In genomic region chr7:140831724-140832123, GRCh38 we compare ENCODE assay signal across 31 cellular contexts.
"Had no signal": no experiment of that assay in that cellular context is flagged by ENCODE, and none has a peak within 500 bp of the region (broad histone marks: within the 10 kb centered on the region; RNA-seq: fewer than 3 reads in every experiment).

No MANE protein-coding gene starts in this region.

- H3K27ac Mint-ChIP-seq: activated CD4-positive, alpha-beta memory T cell treated with anti-CD3 and anti-CD28 coated beads for 36 hours; activated CD4-positive, alpha-beta T cell treated with anti-CD3 and anti-CD28 coated beads for 36 hours; activated CD4-positive, alpha-beta T cell treated with anti-CD3 and anti-CD28 coated beads, Interleukin-2, amount 10 ng/mL, durations not matched to agents 24 days and 14 days; activated CD8-positive, alpha-beta memory T cell treated with anti-CD3 and anti-CD28 coated beads, Interleukin-2, amount 10 ng/mL, durations not matched to agents 7 days and 5 days; activated CD8-positive, alpha-beta T cell treated with anti-CD3 and anti-CD28 coated beads, Interleukin-2, amount 10 ng/mL, durations not matched to agents 7 days and 5 days; activated naive CD4-positive, alpha-beta T cell treated with anti-CD3 and anti-CD28 coated beads for 36 hours; activated naive CD4-positive, alpha-beta T cell treated with anti-CD3 and anti-CD28 coated beads, Interleukin-2, amount 50 U/mL, for 24 hours; activated naive CD8-positive, alpha-beta T cell treated with anti-CD3 and anti-CD28 coated beads for 36 hours; activated naive CD8-positive, alpha-beta T cell treated with anti-CD3 and anti-CD28 coated beads, Interleukin-2, amount 50 U/mL, for 24 hours; activated T-helper 1 cell treated with anti-CD3 and anti-CD28 coated beads, Interleukin-12 subunit alpha, Interleukin-12 subunit beta, Interleukin-2, Interleukin-4 antibody, amounts not matched to agents 30 ng/mL and 10 ng/mL and 1 ng/mL, durations not matched to agents 14 hours and 24 hours and 36 hours; activated T-helper 2 cell treated with anti-CD3 and anti-CD28 coated beads, Interferon-gamma antibody, Interleukin-2, Interleukin-4, amounts not matched to agents 10 μg/mL and 5 μg/mL and 100 μg/mL, durations not matched to agents 14 hours and 24 hours and 36 hours; dendritic cell treated with granulocyte-macrophage colony-stimulating factor and Interleukin-4, amounts not matched to agents 40 ng/mL and 50 ng/mL, for 4 days had no signal

- H3K36me3 ChIP-seq: breast epithelium had no signal

- H3K27me3 Mint-ChIP-seq: activated CD4-positive, alpha-beta memory T cell treated with anti-CD3 and anti-CD28 coated beads for 36 hours; activated CD4-positive, alpha-beta T cell treated with anti-CD3 and anti-CD28 coated beads for 36 hours; activated CD4-positive, alpha-beta T cell treated with anti-CD3 and anti-CD28 coated beads, Interleukin-2, amount 10 ng/mL, durations not matched to agents 24 days and 14 days; activated CD8-positive, alpha-beta memory T cell treated with anti-CD3 and anti-CD28 coated beads, Interleukin-2, amount 10 ng/mL, durations not matched to agents 7 days and 5 days; activated naive CD4-positive, alpha-beta T cell treated with anti-CD3 and anti-CD28 coated beads, Interleukin-2, amount 50 U/mL, for 24 hours; activated naive CD8-positive, alpha-beta T cell treated with anti-CD3 and anti-CD28 coated beads for 36 hours; activated naive CD8-positive, alpha-beta T cell treated with anti-CD3 and anti-CD28 coated beads, Interleukin-2, amount 50 U/mL, for 24 hours; brain; central memory CD8-positive, alpha-beta T cell; dendritic cell treated with granulocyte-macrophage colony-stimulating factor and Interleukin-4, amounts not matched to agents 40 ng/mL and 50 ng/mL, for 4 days had no signal

- H3K27ac ChIP-seq: ascending aorta, breast epithelium, coronary artery, dorsolateral prefrontal cortex, esophagus muscularis mucosa, foreskin keratinocyte, gastroesophageal sphincter had no signal

- H3K4me1 ChIP-seq: ascending aorta, breast epithelium, esophagus muscularis mucosa, foreskin keratinocyte had no signal

- ATAC-seq: activated CD4-positive, alpha-beta T cell treated with anti-CD3 and anti-CD28 coated beads for 36 hours; activated CD8-positive, alpha-beta memory T cell treated with anti-CD3 and anti-CD28 coated beads, Interleukin-2, amount 10 ng/mL, durations not matched to agents 7 days and 5 days; activated CD8-positive, alpha-beta T cell treated with anti-CD3 and anti-CD28 coated beads, Interleukin-2, amount 10 ng/mL, durations not matched to agents 7 days and 5 days; activated naive CD8-positive, alpha-beta T cell treated with anti-CD3 and anti-CD28 coated beads, Interleukin-2, amount 50 U/mL, for 24 hours; foreskin keratinocyte; gastroesophageal sphincter had no signal

- H3K9me3 ChIP-seq: ascending aorta, breast epithelium, esophagus muscularis mucosa, gastroesophageal sphincter had no signal

- H3K27me3 ChIP-seq: ascending aorta, breast epithelium, dorsolateral prefrontal cortex, esophagus muscularis mucosa, foreskin keratinocyte, gastroesophageal sphincter had no signal

- H3K9me3 Mint-ChIP-seq: activated CD4-positive, alpha-beta memory T cell treated with anti-CD3 and anti-CD28 coated beads for 36 hours; activated CD4-positive, alpha-beta T cell treated with anti-CD3 and anti-CD28 coated beads, Interleukin-2, amount 10 ng/mL, durations not matched to agents 24 days and 14 days; activated naive CD4-positive, alpha-beta T cell treated with anti-CD3 and anti-CD28 coated beads for 36 hours; activated naive CD4-positive, alpha-beta T cell treated with anti-CD3 and anti-CD28 coated beads, Interleukin-2, amount 50 U/mL, for 24 hours; activated naive CD8-positive, alpha-beta T cell treated with anti-CD3 and anti-CD28 coated beads for 36 hours; activated naive CD8-positive, alpha-beta T cell treated with anti-CD3 and anti-CD28 coated beads, Interleukin-2, amount 50 U/mL, for 24 hours; activated T-helper 1 cell treated with anti-CD3 and anti-CD28 coated beads, Interleukin-12 subunit alpha, Interleukin-12 subunit beta, Interleukin-2, Interleukin-4 antibody, amounts not matched to agents 30 ng/mL and 10 ng/mL and 1 ng/mL, durations not matched to agents 14 hours and 24 hours and 36 hours; activated T-helper 2 cell treated with anti-CD3 and anti-CD28 coated beads, Interferon-gamma antibody, Interleukin-2, Interleukin-4, amounts not matched to agents 10 μg/mL and 5 μg/mL and 100 μg/mL, durations not matched to agents 14 hours and 24 hours and 36 hours; brain; central memory CD8-positive, alpha-beta T cell; dendritic cell treated with granulocyte-macrophage colony-stimulating factor and Interleukin-4, amounts not matched to agents 40 ng/mL and 50 ng/mL, for 4 days had no signal

- DNase-seq: activated CD4-positive, alpha-beta memory T cell treated with anti-CD3 and anti-CD28 coated beads for 36 hours; activated CD4-positive, alpha-beta T cell treated with anti-CD3 and anti-CD28 coated beads for 36 hours; activated CD4-positive, alpha-beta T cell treated with anti-CD3 and anti-CD28 coated beads, Interleukin-2, amount 10 ng/mL, durations not matched to agents 24 days and 14 days; activated CD4-positive, CD25-positive, alpha-beta regulatory T cell; activated CD4-positive, CD25-positive, alpha-beta regulatory T cell treated with anti-CD3 and anti-CD28 coated beads, Interleukin-2, amount 50 U/mL, for 72 hours; activated CD8-positive, alpha-beta memory T cell treated with anti-CD3 and anti-CD28 coated beads, Interleukin-2, amount 10 ng/mL, durations not matched to agents 7 days and 5 days; activated CD8-positive, alpha-beta memory T cell treated with anti-CD3 and anti-CD28 coated beads, Interleukin-2, amount 50 U/mL, for 4 hours; activated CD8-positive, alpha-beta T cell treated with anti-CD3 and anti-CD28 coated beads, Interleukin-2, amount 10 ng/mL, durations not matched to agents 7 days and 5 days; activated effector memory CD4-positive, alpha-beta T cell treated with anti-CD3 and anti-CD28 coated beads, Interleukin-2, amount 50 U/mL, for 16 hours; activated naive CD4-positive, alpha-beta T cell treated with anti-CD3 and anti-CD28 coated beads for 36 hours; activated naive CD8-positive, alpha-beta T cell treated with anti-CD3 and anti-CD28 coated beads for 36 hours; activated naive CD8-positive, alpha-beta T cell treated with anti-CD3 and anti-CD28 coated beads, Interleukin-2, amount 50 U/mL, for 24 hours; activated T-cell treated with anti-CD3 and anti-CD28 coated beads, Interleukin-2, amount 50 U/mL, for 1 hour; activated T-cell treated with anti-CD3 and anti-CD28 coated beads, Interleukin-2, amount 50 U/mL, for 48 hours; dorsolateral prefrontal cortex; effector memory CD4-positive, alpha-beta T cell; erythroblast; foreskin keratinocyte; T-helper 1 cell; T-helper 2 cell had no signal

- H3K4me3 ChIP-seq: ascending aorta, breast epithelium, coronary artery, dorsolateral prefrontal cortex, esophagus muscularis mucosa, gastroesophageal sphincter had no signal

- H3K4me1 Mint-ChIP-seq: activated CD4-positive, alpha-beta T cell treated with anti-CD3 and anti-CD28 coated beads for 36 hours; brain; central memory CD8-positive, alpha-beta T cell had no signal

- H3K4me3 Mint-ChIP-seq: activated CD4-positive, alpha-beta memory T cell treated with anti-CD3 and anti-CD28 coated beads for 36 hours; activated CD4-positive, alpha-beta T cell treated with anti-CD3 and anti-CD28 coated beads for 36 hours; activated CD4-positive, alpha-beta T cell treated with anti-CD3 and anti-CD28 coated beads, Interleukin-2, amount 10 ng/mL, durations not matched to agents 24 days and 14 days; activated CD8-positive, alpha-beta memory T cell treated with anti-CD3 and anti-CD28 coated beads, Interleukin-2, amount 10 ng/mL, durations not matched to agents 7 days and 5 days; activated CD8-positive, alpha-beta T cell treated with anti-CD3 and anti-CD28 coated beads, Interleukin-2, amount 10 ng/mL, durations not matched to agents 7 days and 5 days; activated naive CD4-positive, alpha-beta T cell treated with anti-CD3 and anti-CD28 coated beads for 36 hours; activated naive CD4-positive, alpha-beta T cell treated with anti-CD3 and anti-CD28 coated beads, Interleukin-2, amount 50 U/mL, for 24 hours; activated naive CD8-positive, alpha-beta T cell treated with anti-CD3 and anti-CD28 coated beads for 36 hours; activated naive CD8-positive, alpha-beta T cell treated with anti-CD3 and anti-CD28 coated beads, Interleukin-2, amount 50 U/mL, for 24 hours; activated T-helper 1 cell treated with anti-CD3 and anti-CD28 coated beads, Interleukin-12 subunit alpha, Interleukin-12 subunit beta, Interleukin-2, Interleukin-4 antibody, amounts not matched to agents 30 ng/mL and 10 ng/mL and 1 ng/mL, durations not matched to agents 14 hours and 24 hours and 36 hours; brain; central memory CD8-positive, alpha-beta T cell; dendritic cell treated with granulocyte-macrophage colony-stimulating factor and Interleukin-4, amounts not matched to agents 40 ng/mL and 50 ng/mL, for 4 days had no signal
